ENCODE assay signal across 22 cellular contexts in the genomic region with DNA sequence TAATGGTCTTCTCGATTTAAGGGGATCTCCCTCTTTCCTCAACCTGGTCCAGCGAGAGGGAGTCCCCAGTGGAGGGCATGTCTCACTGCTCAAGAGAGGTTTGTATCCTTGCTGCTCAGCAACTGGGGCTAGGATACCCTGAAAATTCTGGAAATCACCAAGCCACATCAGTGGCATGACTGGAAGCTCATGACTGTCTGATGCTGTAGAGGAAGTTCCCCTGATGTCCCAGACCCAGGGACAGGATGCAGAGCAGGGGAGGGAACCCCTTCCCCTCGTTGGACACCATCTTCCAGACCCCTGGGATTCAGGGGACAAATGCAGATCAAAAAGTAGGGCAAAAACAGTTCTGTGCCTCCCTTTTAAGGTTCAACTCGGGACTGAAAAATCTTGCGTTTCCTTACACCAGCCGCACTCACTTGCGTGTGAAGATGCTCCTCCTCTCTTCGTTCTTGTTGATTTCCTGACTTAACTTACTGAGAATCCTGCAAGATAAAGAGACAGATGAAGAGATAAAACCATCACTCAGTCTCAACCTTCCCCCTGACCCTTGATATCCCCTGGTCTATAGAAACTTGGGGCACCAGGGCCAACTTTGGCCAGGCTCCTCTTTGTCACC. TPM values are rescaled to one million over a fixed set of nuclear protein-coding genes. Genes with fewer than 3 reads are reported as not detected.
DNase-seq lines count a peak whose midpoint lies in the region; ATAC-seq and TF ChIP-seq lines count a peak whose summit lies in the region.
"Had no signal": no experiment of that assay in that cellular context is flagged by ENCODE, and none has a peak within 500 bp of the region (broad histone marks: within the 10 kb centered on the region; RNA-seq: fewer than 3 reads in every experiment).

No MANE protein-coding gene starts in this region.

- H3K4me3 ChIP-seq in CD4-positive, alpha-beta memory T cell (ENCODE audit: low read length in 2 of 2): peak overlapping the region in 1 of 2 donors; percentile 45
- H3K4me3 ChIP-seq in Loucy (ENCODE audit: low read length, poor library complexity, severe bottlenecking): no peak overlapping the region
- H3K4me3 ChIP-seq in neuronal stem cell (ENCODE audit: low read length in 2 of 2): no peak overlapping the region
- H3K4me3 ChIP-seq in MM.1S (ENCODE audit: low read length): no peak overlapping the region
- H3K4me3 ChIP-seq: mucosa of descending colon, PC-9, psoas muscle had no signal

- H4K20me1 ChIP-seq in Loucy (ENCODE audit: insufficient read depth, low read length, poor library complexity, severe bottlenecking) (no peaks in the 10 kb centered on the region), MM.1S (ENCODE audit: insufficient read depth, low read length) (no peaks in the 10 kb centered on the region)

- H3K9ac ChIP-seq in Loucy (ENCODE audit: low read depth, low read length, poor library complexity, severe bottlenecking): peak overlapping the region; percentile 72
- no peak overlapping the region for H3K9ac ChIP-seq in neuronal stem cell (ENCODE audit: low read depth, low read length, poor library complexity)
- no peak overlapping the region for H3K9ac ChIP-seq in MM.1S (ENCODE audit: low read length)

- no peak overlapping the region for H2AK5ac ChIP-seq in neuronal stem cell (ENCODE audit: low read depth, low read length)

- H3K4me1 ChIP-seq in CD4-positive, alpha-beta memory T cell (ENCODE audit: insufficient read depth, low read length): peaks cover 92% of the 10 kb centered on the region
- H3K4me1 ChIP-seq in Loucy (ENCODE audit: insufficient read depth, low read length, poor library complexity, severe bottlenecking) (peaks cover 44% of the 10 kb centered on the region), neuronal stem cell (ENCODE audit: control insufficient read depth in 2 of 2, insufficient read depth in 1 of 2, low read depth in 1 of 2, low read length in 2 of 2) (peaks cover 0 to 22% of the 10 kb centered on the region in 2 donors), MM.1S (ENCODE audit: low read length) (peaks cover 54% of the 10 kb centered on the region)
- H3K4me1 ChIP-seq: psoas muscle had no signal

- WGBS in neuronal stem cell (ENCODE audit: extremely low coverage in 2 of 2, insufficient read length in 2 of 2, insufficient replicate concordance in 1 of 2), 2 donors: no CpG with 5 or more reads among the region's 8 CpGs

- H3K4me3 Mint-ChIP-seq in CD4-positive, alpha-beta memory T cell: peak overlapping the region; percentile 78 to 95 (median 86)

- H3K4ac ChIP-seq in neuronal stem cell (ENCODE audit: low read length): no peak overlapping the region

- H3K14ac ChIP-seq in neuronal stem cell (ENCODE audit: low read length): no peak overlapping the region

- H3K9me3 Mint-ChIP-seq in CD4-positive, alpha-beta memory T cell: no peaks in the 10 kb centered on the region
- no peaks in the 10 kb centered on the region for H3K9me3 Mint-ChIP-seq in activated naive CD4-positive, alpha-beta T cell treated with anti-CD3 and anti-CD28 coated beads, Interleukin-2, amount 50 U/mL, for 72 hours

- H2BK12ac ChIP-seq in neuronal stem cell (ENCODE audit: low read length): no peak overlapping the region

- peak overlapping the region; percentile 50 for H3K4me2 ChIP-seq in Loucy (ENCODE audit: low read depth, low read length, poor library complexity, severe bottlenecking)
- no peak overlapping the region for H3K4me2 ChIP-seq in neuronal stem cell (ENCODE audit: insufficient read depth, low read length, poor library complexity, severe bottlenecking)
- H3K4me2 ChIP-seq in MM.1S (ENCODE audit: low read depth, low read length): no peak overlapping the region
- H3K4me2 ChIP-seq: PC-9 had no signal

- no peak overlapping the region for H2BK15ac ChIP-seq in neuronal stem cell (ENCODE audit: low read length)

- no peaks in the 10 kb centered on the region for H3K79me1 ChIP-seq in neuronal stem cell (ENCODE audit: low read depth, low read length)

- peak; percentile 48 to 93 (median 58) for DNase-seq in CD4-positive, alpha-beta memory T cell
- no peak for DNase-seq in activated naive CD4-positive, alpha-beta T cell treated with anti-CD3 and anti-CD28 coated beads, Interleukin-2, amount 50 U/mL, for 72 hours (ENCODE audit: low spot score in 2 of 2)
- DNase-seq in neuronal stem cell (ENCODE audit: low spot score): no peak
- no peak for DNase-seq in NCI-H2107 (lab: John Stamatoyannopoulos, UW)
- DNase-seq in MM.1S: no peak
- DNase-seq: activated CD4-positive, alpha-beta T cell treated with anti-CD3 and anti-CD28 coated beads for 48 hours; amygdala; glutamatergic neuron; HCEC 1CT; mucosa of descending colon; NCI-H1417; NCI-H524; PC-9; psoas muscle had no signal

- TF ChIP-seq CTCF in Loucy (conservative IDR thresholded peaks at IDR 0.05; ENCODE audit: low read length) (no peak), MM.1S (IDR thresholded peaks at IDR 0.05; ENCODE audit: low read length) (no peak)

- peaks cover 46% of the 10 kb centered on the region for H3K79me2 ChIP-seq in Loucy (ENCODE audit: insufficient read depth, low read length)
- H3K79me2 ChIP-seq in MM.1S (ENCODE audit: low read length): peaks cover 33% of the 10 kb centered on the region

- ATAC-seq in activated naive CD4-positive, alpha-beta T cell treated with anti-CD3 and anti-CD28 coated beads, Interleukin-2, amount 50 U/mL, for 72 hours: peak in 1 of 2 donors; percentile 51
- no peak for ATAC-seq in HG03039 (IDR thresholded peaks at IDR 0.05; ENCODE audit: unreplicated experiment)
- ATAC-seq in HG02798 (IDR thresholded peaks at IDR 0.05; ENCODE audit: poor library complexity, unreplicated experiment): no peak
- ATAC-seq: mucosa of descending colon, psoas muscle had no signal

- no peaks in the 10 kb centered on the region for H3K27me3 ChIP-seq in CD4-positive, alpha-beta memory T cell (ENCODE audit: insufficient read depth, low read length)
- H3K27me3 ChIP-seq in Loucy (ENCODE audit: insufficient read depth, low read length, poor library complexity, severe bottlenecking): no peaks in the 10 kb centered on the region
- no peaks in the 10 kb centered on the region for H3K27me3 ChIP-seq in neuronal stem cell (ENCODE audit: control insufficient read depth in 3 of 3, insufficient read depth in 3 of 3, low read depth in 1 of 3, low read length in 3 of 3)
- no peaks in the 10 kb centered on the region for H3K27me3 ChIP-seq in MM.1S (replicated peaks; ENCODE audit: insufficient read depth, low read length)

- peak overlapping the region; percentile 93 for H3K27ac ChIP-seq in CD4-positive, alpha-beta memory T cell (ENCODE audit: low read depth, low read length)
- no peak overlapping the region for H3K27ac ChIP-seq in neuronal stem cell (replicated peaks; ENCODE audit: low read length)
- H3K27ac ChIP-seq in MM.1S (ENCODE audit: low read length): no peak overlapping the region; the same call in 1 of the 2 replicates
- H3K27ac ChIP-seq: PC-9, psoas muscle had no signal

- H3K9me2 ChIP-seq in Loucy (replicated peaks; ENCODE audit: low read depth, low read length): no peaks in the 10 kb centered on the region
- H3K9me2 ChIP-seq in MM.1S (replicated peaks; ENCODE audit: insufficient read depth, low read length): no peaks in the 10 kb centered on the region

- intact Hi-C loops in CD4-positive, alpha-beta memory T cell (cut with micrococcal nuclease): no loop called here

- H3K23ac ChIP-seq in neuronal stem cell (ENCODE audit: low read depth, low read length, poor library complexity): no peak overlapping the region

- no peaks in the 10 kb centered on the region for H3K9me3 ChIP-seq in CD4-positive, alpha-beta memory T cell (ENCODE audit: control insufficient read depth in 1 of 2, low read length in 2 of 2)
- H3K9me3 ChIP-seq in Loucy (ENCODE audit: insufficient read depth, low read depth, low read length): no peaks in the 10 kb centered on the region
- no peaks in the 10 kb centered on the region for H3K9me3 ChIP-seq in neuronal stem cell (replicated peaks in 1 of 2; ENCODE audit: control insufficient read depth in 2 of 2, insufficient read depth in 1 of 2, low read depth in 1 of 2, low read length in 2 of 2)
- no peaks in the 10 kb centered on the region for H3K9me3 ChIP-seq in MM.1S (replicated peaks; ENCODE audit: insufficient read depth, low read length)
- H3K9me3 ChIP-seq: mucosa of descending colon, psoas muscle had no signal

- H3K36me3 Mint-ChIP-seq in CD4-positive, alpha-beta memory T cell: peaks cover 49 to 83% of the 10 kb centered on the region in 2 donors
- H3K36me3 Mint-ChIP-seq in activated naive CD4-positive, alpha-beta T cell treated with anti-CD3 and anti-CD28 coated beads, Interleukin-2, amount 50 U/mL, for 72 hours: peaks cover 20 to 69% of the 10 kb centered on the region in 2 donors

- no peak overlapping the region for H4K91ac ChIP-seq in neuronal stem cell (ENCODE audit: low read depth, low read length, poor library complexity)

- H3K27ac Mint-ChIP-seq in CD4-positive, alpha-beta memory T cell: peak overlapping the region; percentile 96 to 100 (median 98)
- peak overlapping the region; percentile 92 to 93 for H3K27ac Mint-ChIP-seq in activated naive CD4-positive, alpha-beta T cell treated with anti-CD3 and anti-CD28 coated beads, Interleukin-2, amount 50 U/mL, for 72 hours

- peaks cover 16% of the 10 kb centered on the region; the same call in 1 of the 2 replicates for H3F3A ChIP-seq in Loucy (ENCODE audit: low read depth)
- peaks cover 37% of the 10 kb centered on the region for H3F3A ChIP-seq in MM.1S (ENCODE audit: insufficient read depth, low read length)

- peaks cover 76 to 100% (median 87%) of the 10 kb centered on the region in 4 donors for H3K4me1 Mint-ChIP-seq in CD4-positive, alpha-beta memory T cell

- H2BK5ac ChIP-seq in neuronal stem cell (ENCODE audit: low read length): no peak overlapping the region

- peak overlapping the region; percentile 42 for H3K18ac ChIP-seq in neuronal stem cell (ENCODE audit: low read length)

- CTCF ChIA-PET in CD4-positive, alpha-beta memory T cell (lab: Charles Lee; ENCODE audit: partially characterized antibody): interaction anchor here (0.8 to 12.6 kb wide), 13 partner anchors 8 to 146 kb away, joined by 3 to 384 read pairs (median 31); a partner anchor contains a TSS

- H3K36me3 ChIP-seq in CD4-positive, alpha-beta memory T cell (ENCODE audit: insufficient read depth, low read length): peaks cover 44% of the 10 kb centered on the region
- H3K36me3 ChIP-seq in Loucy (ENCODE audit: insufficient read depth, low read length) (peaks cover 69% of the 10 kb centered on the region; the same call in 1 of the 2 replicates), neuronal stem cell (replicated peaks in 1 of 2; ENCODE audit: control insufficient read depth in 2 of 2, insufficient read depth in 2 of 2, low read length in 2 of 2) (no peaks in the 10 kb centered on the region), MM.1S (replicated peaks; ENCODE audit: insufficient read depth, low read length) (no peaks in the 10 kb centered on the region; the same call in 1 of the 2 replicates)

- H2AFZ ChIP-seq in Loucy (ENCODE audit: low read length): no peak overlapping the region
- H2AFZ ChIP-seq in neuronal stem cell (ENCODE audit: low read length): no peak overlapping the region
- H2AFZ ChIP-seq in MM.1S (ENCODE audit: low read length): no peak overlapping the region
- H2AFZ ChIP-seq: PC-9 had no signal

- no peak overlapping the region for H2BK120ac ChIP-seq in neuronal stem cell (ENCODE audit: low read depth, low read length)

- H4K8ac ChIP-seq in neuronal stem cell (ENCODE audit: low read depth, low read length): no peak overlapping the region

- H3K27me3 Mint-ChIP-seq in CD4-positive, alpha-beta memory T cell: no peaks in the 10 kb centered on the region

- POLR2A ChIA-PET in CD4-positive, alpha-beta memory T cell (lab: Charles Lee; ENCODE audit: partially characterized antibody): interaction anchor here (0.9 to 32.1 kb wide), 12 partner anchors 8 to 141 kb away, joined by 3 to 1265 read pairs (median 32); a partner anchor contains a TSS

RNA-seq across cellular contexts. Expression of a gene that starts 22.1 kb away (rescaled TPM):
- 100 to 1,000 TPM; 291 to 318 TPM for total RNA-seq in CD4-positive, alpha-beta memory T cell
- polyA plus RNA-seq in CD4-positive, alpha-beta memory T cell: 100 to 1,000 TPM; 117 to 259 TPM
- total RNA-seq in activated naive CD4-positive, alpha-beta T cell treated with anti-CD3 and anti-CD28 coated beads, Interleukin-2, amount 50 U/mL, for 72 hours: 100 to 1,000 TPM; 173 to 194 TPM
- 0.01 TPM for polyA plus RNA-seq in neuronal stem cell (2013, experiment 1 of 2)
- 0.04 TPM for polyA plus RNA-seq in neuronal stem cell (2013, experiment 2 of 2)
- total RNA-seq: chondrocyte, epithelial cell of proximal tubule, G401, PC-9 had no signal

RNA-seq across cellular contexts. Expression of a gene that starts 42.7 kb away (rescaled TPM):
- not detected for total RNA-seq in CD4-positive, alpha-beta memory T cell
- polyA plus RNA-seq in CD4-positive, alpha-beta memory T cell: 1 to 10 TPM in 1 of 2 donors, not detected in 1; 2.4 TPM
- total RNA-seq in activated naive CD4-positive, alpha-beta T cell treated with anti-CD3 and anti-CD28 coated beads, Interleukin-2, amount 50 U/mL, for 72 hours: not detected
- 0.24 TPM for polyA plus RNA-seq in neuronal stem cell (2013, experiment 1 of 2)
- polyA plus RNA-seq in neuronal stem cell (2013, experiment 2 of 2): 0.40 TPM
- total RNA-seq: chondrocyte, epithelial cell of proximal tubule, G401, kidney epithelial cell, mucosa of descending colon, PC-9, psoas muscle, urinary bladder had no signal
- polyA plus RNA-seq: psoas muscle had no signal

Comparison
In these comparisons a context has a peak if more than half of its experiments do, and no peak if none do; other contexts are left out.
1. DNase-seq: peak in CD4-positive, alpha-beta memory T cell (5 of 5); none in activated naive CD4-positive, alpha-beta T cell treated with anti-CD3 and anti-CD28 coated beads, Interleukin-2, amount 50 U/mL, for 72 hours (0 of 2), neuronal stem cell (single experiment), NCI-H2107 (single experiment) and MM.1S (single experiment).